ENCODE assay signal across 22 cellular contexts in the genomic region with DNA sequence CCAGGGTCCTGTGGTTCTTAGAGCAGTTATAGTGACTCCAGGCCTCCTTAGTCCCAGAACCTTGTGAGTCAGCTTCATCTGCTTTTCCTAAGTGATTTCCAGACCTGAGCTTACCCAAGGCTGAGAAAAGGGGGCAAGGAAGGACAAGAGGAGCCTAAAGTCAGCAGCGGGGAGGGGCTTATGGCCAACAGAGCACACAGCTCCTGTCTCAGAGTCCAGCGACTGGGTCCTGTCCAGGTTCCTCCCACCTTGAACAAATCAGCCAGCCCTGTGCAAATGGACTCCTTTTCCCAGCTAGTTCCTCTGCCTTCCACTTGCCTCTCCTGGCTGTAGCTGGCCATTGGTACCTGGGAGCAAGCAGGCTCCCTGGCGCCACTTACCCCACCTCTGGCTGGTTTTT.
"Had no signal": no experiment of that assay in that cellular context is flagged by ENCODE, and none has a peak within 500 bp of the region (broad histone marks: within the 10 kb centered on the region; RNA-seq: fewer than 3 reads in every experiment).

No MANE protein-coding gene starts in this region.

- H3K27me3 ChIP-seq: SJCRH30 had no signal

- FAIRE-seq: HTR-8/SVneo had no signal

- H3K4me3 ChIP-seq: SJCRH30 had no signal

- DNase-seq: KBM-7, MV-4-11, NCI-H1048, NCI-H1105, NCI-H1436 treated with DMSO at 0.1 percent for 48 hours, NCI-H1694, NCI-H1930, NCI-H2081, NCI-H2171, NCI-H226, NCI-H446, NCI-H510A, NCI-H524 treated with DMSO at 0.1 percent for 48 hours, NCI-H69, NCI-H774, SHP77 treated with DMSO at 0.1 percent for 48 hours, SJCRH30 had no signal

- ATAC-seq: Right ventricle myocardium inferior, SK-N-SH treated with all-trans-retinoic acid at 6 μM for 48 hours had no signal

- H3K4me1 ChIP-seq: SJCRH30 had no signal

- H3K36me3 ChIP-seq: SJCRH30 had no signal

- H3K9me3 ChIP-seq: SJCRH30 had no signal

- H3K27ac ChIP-seq: HL-60, RWPE1, SJCRH30 had no signal
